Comparison of ENCODE assay signal across 9 cellular contexts in the genomic region with DNA sequence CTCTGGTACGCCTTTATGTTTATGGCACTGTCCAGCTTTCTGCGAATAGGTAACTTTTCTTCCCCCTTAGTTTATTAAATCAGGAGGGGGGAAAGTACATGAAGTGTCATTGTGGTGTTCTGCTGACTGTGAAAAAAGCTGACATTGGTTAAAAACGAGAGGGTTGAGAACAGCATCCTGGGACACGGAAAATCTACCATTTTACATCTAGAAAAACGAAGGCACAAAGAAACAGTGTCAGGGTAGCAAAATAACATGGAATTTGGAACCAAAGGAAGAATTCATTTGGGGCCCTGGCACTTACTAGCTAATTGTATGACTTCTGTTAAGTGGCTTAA. TPM values are rescaled to one million over a fixed set of nuclear protein-coding genes. Genes with fewer than 3 reads are reported as not detected.
A peak's percentile ranks its signal among the peaks of the same experiment; 100 is the strongest.
DNase-seq lines count a peak whose midpoint lies in the region; ATAC-seq, FAIRE-seq and TF ChIP-seq lines count a peak whose summit lies in the region.
"Had no signal": no experiment of that assay in that cellular context is flagged by ENCODE, and none has a peak within 500 bp of the region (broad histone marks: within the 10 kb centered on the region; RNA-seq: fewer than 3 reads in every experiment).

No MANE protein-coding gene starts in this region.

- dilution Hi-C loops in endothelial cell of umbilical vein (cut with MboI; ENCODE audit: extremely low pct_ligation_motif_present, low sequenced_read_pairs) = no loop called here

- no peak overlapping the region for H3K9ac ChIP-seq in endothelial cell of umbilical vein (replicated peaks; ENCODE audit: extremely low read depth, insufficient read depth, low read length)
- H3K9ac ChIP-seq in trophoblast cell (ENCODE audit: low read length) = no peak overlapping the region

- H3K9me3 ChIP-seq in OCI-LY7 (ENCODE audit: low read length) (no peaks in the 10 kb centered on the region), endothelial cell of umbilical vein (replicated peaks; ENCODE audit: control insufficient read depth, insufficient read depth, low read length) (no peaks in the 10 kb centered on the region), trophoblast cell (ENCODE audit: insufficient read depth, low read depth, low read length) (no peaks in the 10 kb centered on the region)

- H3K14ac ChIP-seq in trophoblast cell (ENCODE audit: low read length) = no peak overlapping the region

- H3K27ac Mint-ChIP-seq in Calu3 (ENCODE audit: unreplicated experiment) = no peak overlapping the region

- H3K4ac ChIP-seq in trophoblast cell (ENCODE audit: low read depth, low read length) = no peak overlapping the region

- TF ChIP-seq CTCF in Calu3 (IDR thresholded peaks at IDR 0.05; ENCODE audit: unreplicated experiment) (no peak), OCI-LY7 (conservative IDR thresholded peaks at IDR 0.05; ENCODE audit: low read length) (no peak), endothelial cell of umbilical vein (IDR thresholded peaks at IDR 0.05; ENCODE audit: extremely low read depth in 1 of 2, insufficient read depth in 1 of 2, low read depth in 1 of 2, low read length in 2 of 2) (no peak)

- H4K20me1 ChIP-seq in OCI-LY7 (ENCODE audit: insufficient read depth, low read length) = no peaks in the 10 kb centered on the region
- no peaks in the 10 kb centered on the region for H4K20me1 ChIP-seq in endothelial cell of umbilical vein (replicated peaks; ENCODE audit: control insufficient read depth, extremely low read depth, insufficient read depth, low read length)

- no peak overlapping the region for H2BK5ac ChIP-seq in trophoblast cell (ENCODE audit: low read depth, low read length, poor library complexity)

- DNase-seq in Calu3 = no peak
- DNase-seq in OCI-LY7 (ENCODE audit: low spot score) = no peak
- DNase-seq in endothelial cell of umbilical vein (ENCODE audit: low read depth, low spot score) = no peak
- DNase-seq in trophoblast cell = no peak
- DNase-seq in NCI-H1105 treated with DMSO at 0.1 percent for 48 hours (lab: John Stamatoyannopoulos, UW) = no peak
- DNase-seq in central memory CD4-positive, alpha-beta T cell = no peak
- no peak for DNase-seq in stimulated activated naive CD4-positive, alpha-beta T cell (lab: John Stamatoyannopoulos, UW)

- no peak overlapping the region for H3K23ac ChIP-seq in trophoblast cell (ENCODE audit: low read length)

- H3K9me2 ChIP-seq in OCI-LY7 (ENCODE audit: insufficient read depth, low read length) = no peaks in the 10 kb centered on the region

- H4K91ac ChIP-seq in trophoblast cell (ENCODE audit: low read depth, low read length) = peak overlapping the region; percentile 68

- no peaks in the 10 kb centered on the region for H3K9me1 ChIP-seq in endothelial cell of umbilical vein (replicated peaks; ENCODE audit: control insufficient read depth, extremely low read depth, insufficient read depth, low read length)

- no peaks in the 10 kb centered on the region for H3K27me3 Mint-ChIP-seq in Calu3 (ENCODE audit: unreplicated experiment)

- intact Hi-C loops in Calu3 (cut with micrococcal nuclease; ENCODE audit: unreplicated experiment) (no loop called here), OCI-LY7 (cut with micrococcal nuclease; ENCODE audit: unreplicated experiment) (loop anchor here (5.0 to 10.0 kb wide), 2 partner anchors 79 to 167 kb away; a partner anchor contains a TSS), endothelial cell of umbilical vein (cut with micrococcal nuclease) (no loop called here)

- no CpG with 5 or more reads among the region's 5 CpGs for WGBS in trophoblast cell (ENCODE audit: extremely low coverage, insufficient coverage, insufficient read length)

- peak overlapping the region; percentile 54 for H4K8ac ChIP-seq in trophoblast cell (ENCODE audit: low read depth, low read length)

- H3K9me3 Mint-ChIP-seq in Calu3 (ENCODE audit: low read depth, unreplicated experiment) = no peaks in the 10 kb centered on the region

- CTCF ChIA-PET in Calu3 (lab: Charles Lee) (interaction anchor here (1.0 to 1.4 kb wide), 4 partner anchors 10 to 22 kb away, joined by 3 to 5 read pairs (median 4); no protein-coding TSS in a partner anchor), OCI-LY7 (lab: Charles Lee; ENCODE audit: unreplicated experiment) (no interaction called here), endothelial cell of umbilical vein (lab: Charles Lee) (interaction anchor here (0.8 kb wide), 1 partner anchor 19 kb away, joined by 3 read pairs; no protein-coding TSS in a partner anchor)

- peak overlapping the region; percentile 92 for H3K4me3 Mint-ChIP-seq in Calu3 (ENCODE audit: low read depth, unreplicated experiment)

- H2BK120ac ChIP-seq in trophoblast cell (ENCODE audit: insufficient read depth, low read length, poor library complexity) = no peak overlapping the region

- POLR2A ChIA-PET in OCI-LY7 (lab: Charles Lee) = interaction anchor here (1.4 to 1.9 kb wide), 2 partner anchors 9 to 10 kb away, joined by 6 to 19 read pairs; no protein-coding TSS in a partner anchor
- POLR2A ChIA-PET in endothelial cell of umbilical vein (lab: Charles Lee) = no interaction called here

- H4K12ac ChIP-seq in trophoblast cell (ENCODE audit: low read depth, low read length) = no peak overlapping the region

- H3K27me3 ChIP-seq in endothelial cell of umbilical vein (ENCODE audit: control insufficient read depth in 2 of 2, insufficient read depth in 2 of 2, low read length in 2 of 2) (no peaks in the 10 kb centered on the region), trophoblast cell (ENCODE audit: insufficient read depth, low read length) (no peaks in the 10 kb centered on the region)

- no peaks in the 10 kb centered on the region for H3K36me3 ChIP-seq in OCI-LY7 (ENCODE audit: insufficient read depth, low read length)
- H3K36me3 ChIP-seq in endothelial cell of umbilical vein (ENCODE audit: control insufficient read depth in 2 of 2, extremely low read depth in 1 of 2, insufficient read depth in 2 of 2, low read length in 2 of 2) = no peaks in the 10 kb centered on the region
- no peaks in the 10 kb centered on the region for H3K36me3 ChIP-seq in trophoblast cell (ENCODE audit: control insufficient read depth in 1 of 2, insufficient read depth in 2 of 2, low read length in 2 of 2)

- no peak overlapping the region for H2BK12ac ChIP-seq in trophoblast cell (ENCODE audit: low read length)

- H3K4me1 ChIP-seq in OCI-LY7 (ENCODE audit: insufficient read depth, low read length, poor library complexity, severe bottlenecking) (peaks cover 7% of the 10 kb centered on the region), endothelial cell of umbilical vein (ENCODE audit: control insufficient read depth, extremely low read depth, insufficient read depth, low read length) (no peaks in the 10 kb centered on the region), trophoblast cell (ENCODE audit: control insufficient read depth in 1 of 2, insufficient read depth in 2 of 2, low read length in 2 of 2) (peaks cover 6 to 7% of the 10 kb centered on the region in 2 experiments)

- FAIRE-seq in endothelial cell of umbilical vein (lab: Jason Lieb, UNC) = no peak

- no peak for TF ChIP-seq POLR2A in endothelial cell of umbilical vein (IDR thresholded peaks at IDR 0.05; ENCODE audit: low read depth, low read length)

- H2AK5ac ChIP-seq in trophoblast cell (ENCODE audit: low read length) = no peak overlapping the region

- BruUV-seq in Calu3 (replicated peaks; lab: Mats Ljungman, UMichigan) (no TSS peak), OCI-LY7 (replicated peaks; lab: Mats Ljungman, UMichigan) (no TSS peak), endothelial cell of umbilical vein (replicated peaks; lab: Mats Ljungman, UMichigan) (no TSS peak)

- no peak for ATAC-seq in HG02763 (IDR thresholded peaks at IDR 0.05; ENCODE audit: unreplicated experiment)

- H3K79me1 ChIP-seq in trophoblast cell (ENCODE audit: low read length) = peaks cover 18% of the 10 kb centered on the region

- H2AFZ ChIP-seq in OCI-LY7 (ENCODE audit: low read length) = peak overlapping the region; percentile 76; the same call in 1 of the 2 replicates
- peak overlapping the region; percentile 1 for H2AFZ ChIP-seq in endothelial cell of umbilical vein (ENCODE audit: low read depth, low read length)
- H2AFZ ChIP-seq in trophoblast cell (ENCODE audit: insufficient read depth, low read length, poor library complexity) = no peak overlapping the region

- H3K18ac ChIP-seq in trophoblast cell (ENCODE audit: low read length) = no peak overlapping the region

- H3K4me3 ChIP-seq in OCI-LY7 (ENCODE audit: low read depth, low read length, poor library complexity, severe bottlenecking) = no peak overlapping the region
- H3K4me3 ChIP-seq in endothelial cell of umbilical vein (replicated peaks in 1 of 3; ENCODE audit: insufficient read depth in 1 of 3, low read depth in 1 of 3, low read length in 3 of 3) = peak overlapping the region in 2 of 3 experiments; percentile 13 to 16
- H3K4me3 ChIP-seq in trophoblast cell (ENCODE audit: low read depth, low read length) = no peak overlapping the region

- peaks cover 29% of the 10 kb centered on the region for H3K4me1 Mint-ChIP-seq in Calu3 (ENCODE audit: low read depth, unreplicated experiment)

- no peaks in the 10 kb centered on the region for H3K79me2 ChIP-seq in OCI-LY7 (ENCODE audit: insufficient read depth, low read depth, low read length)
- no peaks in the 10 kb centered on the region for H3K79me2 ChIP-seq in endothelial cell of umbilical vein (ENCODE audit: control insufficient read depth, insufficient read depth, low read length)
- peaks cover 12% of the 10 kb centered on the region for H3K79me2 ChIP-seq in trophoblast cell (ENCODE audit: control insufficient read depth, insufficient read depth, low read length, poor library complexity)

- 0 out of 2 replicates have a peak overlapping the region, but pooled peaks have one; percentile 13 for H3K4me2 ChIP-seq in OCI-LY7 (ENCODE audit: low read length)
- no peak overlapping the region for H3K4me2 ChIP-seq in endothelial cell of umbilical vein (ENCODE audit: insufficient read depth, low read length)
- peak overlapping the region; percentile 36 for H3K4me2 ChIP-seq in trophoblast cell (ENCODE audit: low read length)

- H3K27ac ChIP-seq in OCI-LY7 (ENCODE audit: low read depth, low read length, poor library complexity, severe bottlenecking) (no peak overlapping the region), endothelial cell of umbilical vein (ENCODE audit: insufficient read depth, low read depth, low read length) (no peak overlapping the region), trophoblast cell (ENCODE audit: low read depth, low read length) (no peak overlapping the region)
- H3K27ac ChIP-seq: epithelial cell of prostate had no signal

- H3K36me3 Mint-ChIP-seq in Calu3 (ENCODE audit: insufficient read depth, unreplicated experiment) = peaks cover 21% of the 10 kb centered on the region

RNA-seq across cellular contexts. Expression of a gene that starts 1.2 kb away (rescaled TPM):
- 10.3 and 16.2 TPM in 2 replicates for total RNA-seq in Calu3 (2022)
- 0.51 and 0.95 TPM in 2 replicates for total RNA-seq in OCI-LY7 (2014; rRNA removed; shearing (Covaris generic))
- 6.2 and 6.8 TPM in 2 replicates for total RNA-seq in OCI-LY7 (2022)
- 2.7 and 3.5 TPM in 2 replicates for total RNA-seq in endothelial cell of umbilical vein
- polyA plus RNA-seq in endothelial cell of umbilical vein = 0.68 and 1.2 TPM in 2 replicates
- polyA plus RNA-seq in endothelial cell of umbilical vein (2011; cell fraction: cytosol; rRNA removed) = 0.71 and 0.92 TPM in 2 replicates
- 1.2 and 2.0 TPM in 2 replicates for polyA plus RNA-seq in endothelial cell of umbilical vein (2011; cell fraction: nucleus; rRNA removed)
- polyA plus RNA-seq in endothelial cell of umbilical vein (2012) = 0.31 and 0.40 TPM in 2 replicates
- 2.4 and 2.8 TPM in 2 replicates for polyA minus RNA-seq in endothelial cell of umbilical vein
- polyA minus RNA-seq in endothelial cell of umbilical vein (2011; cell fraction: cytosol; rRNA and poly(A)+ RNA removed) = not detected
- polyA minus RNA-seq in endothelial cell of umbilical vein (2011; cell fraction: nucleus; rRNA and poly(A)+ RNA removed) = 1.9 TPM in 2 replicates
- 106 and 109 TPM in 2 replicates for polyA plus RNA-seq in trophoblast cell (2013)

Comparison
In these comparisons a context has a peak if more than half of its experiments do, and no peak if none do; other contexts are left out.
1. H3K4me3 ChIP-seq: peak in endothelial cell of umbilical vein (2 of 3); none in OCI-LY7 (single experiment) and trophoblast cell (single experiment).